ENCODE assay signal across 34 cellular contexts in the genomic region with DNA sequence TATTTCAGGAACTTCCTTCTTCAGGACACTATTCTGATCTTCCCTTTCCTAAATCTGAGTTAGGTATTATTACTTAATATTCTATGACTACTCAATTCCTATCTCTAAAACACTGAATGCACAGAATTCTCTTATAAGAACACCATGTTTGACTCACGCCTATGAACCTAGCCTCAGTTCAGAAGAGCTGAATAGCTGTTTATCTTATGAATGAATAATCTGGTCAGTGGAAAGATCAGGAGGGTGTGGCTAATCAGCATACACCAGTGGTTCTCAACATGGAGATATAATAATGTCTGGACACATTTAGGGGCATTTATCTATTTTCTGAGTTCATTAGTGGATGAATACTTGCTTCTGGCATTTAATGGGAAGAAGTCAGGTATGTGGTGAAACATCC. TPM values are rescaled to one million over a fixed set of nuclear protein-coding genes. Genes with fewer than 3 reads are reported as not detected.
"Had no signal": no experiment of that assay in that cellular context is flagged by ENCODE, and none has a peak within 500 bp of the region (broad histone marks: within the 10 kb centered on the region; RNA-seq: fewer than 3 reads in every experiment).

No MANE protein-coding gene starts in this region.

- H3K4me3 ChIP-seq: cardiac muscle cell, PC-9, SJCRH30, SK-N-MC had no signal

- H3K27ac Mint-ChIP-seq: activated CD4-positive, alpha-beta T cell treated with anti-CD3 and anti-CD28 coated beads, Interleukin-2, amount 10 ng/mL, durations not matched to agents 24 days and 14 days; activated CD8-positive, alpha-beta T cell treated with anti-CD3 and anti-CD28 coated beads for 36 hours; activated naive CD4-positive, alpha-beta T cell treated with anti-CD3 and anti-CD28 coated beads, Interleukin-2, amount 50 U/mL, for 24 hours; activated naive CD8-positive, alpha-beta T cell treated with anti-CD3 and anti-CD28 coated beads, Interleukin-2, amount 10 ng/mL, durations not matched to agents 7 days and 5 days; activated T-cell treated with anti-CD3 and anti-CD28 coated beads, Interleukin-2, amount 50 U/mL, for 72 hours; activated T-helper 17 cell treated with anti-CD3 and anti-CD28 coated beads, Interleukin-2, amount 50 U/mL, for 72 hours; brain; T-helper 2 cell treated with Interferon-gamma antibody and Interleukin-4, amounts not matched to agents 5 μg/mL and 100 μg/mL, for 36 hours had no signal

- H3K9me3 Mint-ChIP-seq: activated CD4-positive, alpha-beta T cell treated with anti-CD3 and anti-CD28 coated beads, Interleukin-2, amount 10 ng/mL, durations not matched to agents 24 days and 14 days; activated T-helper 17 cell treated with anti-CD3 and anti-CD28 coated beads, Interleukin-2, amount 50 U/mL, for 72 hours; brain; T-helper 2 cell treated with Interferon-gamma antibody and Interleukin-4, amounts not matched to agents 5 μg/mL and 100 μg/mL, for 36 hours had no signal

- H3K4me1 Mint-ChIP-seq: activated CD4-positive, alpha-beta T cell treated with anti-CD3 and anti-CD28 coated beads, Interleukin-2, amount 10 ng/mL, durations not matched to agents 24 days and 14 days; activated naive CD4-positive, alpha-beta T cell treated with anti-CD3 and anti-CD28 coated beads, Interleukin-2, amount 50 U/mL, for 24 hours; activated naive CD8-positive, alpha-beta T cell treated with anti-CD3 and anti-CD28 coated beads, Interleukin-2, amount 10 ng/mL, durations not matched to agents 7 days and 5 days; activated T-helper 17 cell treated with anti-CD3 and anti-CD28 coated beads, Interleukin-2, amount 50 U/mL, for 72 hours; central memory CD8-positive, alpha-beta T cell had no signal

- ATAC-seq: activated CD8-positive, alpha-beta T cell treated with anti-CD3 and anti-CD28 coated beads for 36 hours; activated T-cell treated with anti-CD3 and anti-CD28 coated beads, Interleukin-2, amount 50 U/mL, for 72 hours; activated T-helper 17 cell treated with anti-CD3 and anti-CD28 coated beads, Interleukin-2, amount 50 U/mL, for 72 hours had no signal

- H3K4me3 Mint-ChIP-seq: activated CD4-positive, alpha-beta T cell treated with anti-CD3 and anti-CD28 coated beads, Interleukin-2, amount 10 ng/mL, durations not matched to agents 24 days and 14 days; activated CD8-positive, alpha-beta T cell treated with anti-CD3 and anti-CD28 coated beads for 36 hours; activated naive CD4-positive, alpha-beta T cell treated with anti-CD3 and anti-CD28 coated beads, Interleukin-2, amount 50 U/mL, for 24 hours; activated naive CD8-positive, alpha-beta T cell treated with anti-CD3 and anti-CD28 coated beads, Interleukin-2, amount 10 ng/mL, durations not matched to agents 7 days and 5 days; activated T-cell treated with anti-CD3 and anti-CD28 coated beads, Interleukin-2, amount 50 U/mL, for 72 hours; activated T-helper 17 cell treated with anti-CD3 and anti-CD28 coated beads, Interleukin-2, amount 50 U/mL, for 72 hours; central memory CD8-positive, alpha-beta T cell; T-helper 2 cell treated with Interferon-gamma antibody and Interleukin-4, amounts not matched to agents 5 μg/mL and 100 μg/mL, for 36 hours had no signal

- FAIRE-seq: RCC 7860, TTC549 had no signal

- H3K36me3 ChIP-seq: cardiac muscle cell, SJCRH30 had no signal

- H3K27me3 ChIP-seq: cardiac muscle cell, SJCRH30 had no signal

- H3K36me3 Mint-ChIP-seq: activated naive CD4-positive, alpha-beta T cell treated with anti-CD3 and anti-CD28 coated beads, Interleukin-2, amount 50 U/mL, for 24 hours; activated naive CD8-positive, alpha-beta T cell treated with anti-CD3 and anti-CD28 coated beads, Interleukin-2, amount 10 ng/mL, durations not matched to agents 7 days and 5 days had no signal

- H3K27ac ChIP-seq: cardiac muscle cell, PC-9, RWPE1 had no signal

- DNase-seq: activated CD4-positive, alpha-beta T cell treated with anti-CD3 and anti-CD28 coated beads, Interleukin-2, amount 10 ng/mL, durations not matched to agents 24 days and 14 days; activated CD4-positive, alpha-beta T cell treated with anti-CD3 and anti-CD28 coated beads, Interleukin-2, amount 50 U/mL, for 4 hours; activated CD8-positive, alpha-beta T cell treated with anti-CD3 and anti-CD28 coated beads for 36 hours; activated effector memory CD4-positive, alpha-beta T cell treated with anti-CD3 and anti-CD28 coated beads, Interleukin-2, amount 50 U/mL, for 16 hours; activated naive CD4-positive, alpha-beta T cell; activated naive CD8-positive, alpha-beta T cell treated with anti-CD3 and anti-CD28 coated beads, Interleukin-2, amount 10 ng/mL, durations not matched to agents 7 days and 5 days; activated T-cell treated with anti-CD3 and anti-CD28 coated beads, Interleukin-2, amount 50 U/mL, for 1 hour; activated T-cell treated with anti-CD3 and anti-CD28 coated beads, Interleukin-2, amount 50 U/mL, for 72 hours; Karpas-422; KBM-7; NCI-H1105; NCI-H1417 treated with DMSO at 0.1 percent for 48 hours; NCI-H187 treated with DMSO at 0.1 percent for 48 hours; NCI-H2081; NCI-H345; NCI-H510A; NCI-H526; NCI-H748 treated with DMSO at 0.1 percent for 48 hours; NK-92 treated with Interleukin-12 subunit alpha and Interleukin-12 subunit beta, amount 100 ng/mL, for 24 hours; PC-9; SHP77; SJCRH30 had no signal

- H3K27me3 Mint-ChIP-seq: activated CD4-positive, alpha-beta T cell treated with anti-CD3 and anti-CD28 coated beads, Interleukin-2, amount 10 ng/mL, durations not matched to agents 24 days and 14 days; activated CD8-positive, alpha-beta T cell treated with anti-CD3 and anti-CD28 coated beads for 36 hours; activated naive CD4-positive, alpha-beta T cell treated with anti-CD3 and anti-CD28 coated beads, Interleukin-2, amount 50 U/mL, for 24 hours; activated naive CD8-positive, alpha-beta T cell treated with anti-CD3 and anti-CD28 coated beads, Interleukin-2, amount 10 ng/mL, durations not matched to agents 7 days and 5 days; activated T-helper 17 cell treated with anti-CD3 and anti-CD28 coated beads, Interleukin-2, amount 50 U/mL, for 72 hours; brain; central memory CD8-positive, alpha-beta T cell had no signal

RNA-seq across cellular contexts. Expression of a gene that starts 24.2 kb away (rescaled TPM):
- total RNA-seq: activated CD4-positive, alpha-beta T cell treated with anti-CD3 and anti-CD28 coated beads, Interleukin-2, amount 10 ng/mL, durations not matched to agents 24 days and 14 days; activated CD8-positive, alpha-beta memory T cell treated with anti-CD3 and anti-CD28 coated beads for 36 hours; activated CD8-positive, alpha-beta T cell treated with anti-CD3 and anti-CD28 coated beads for 36 hours; activated naive CD8-positive, alpha-beta T cell treated with anti-CD3 and anti-CD28 coated beads, Interleukin-2, amount 10 ng/mL, durations not matched to agents 7 days and 5 days; activated T-cell treated with anti-CD3 and anti-CD28 coated beads, Interleukin-2, amount 50 U/mL, for 72 hours; activated T-helper 17 cell treated with anti-CD3 and anti-CD28 coated beads, Interleukin-2, amount 50 U/mL, for 72 hours; PC-9; T-helper 1 cell treated with Interleukin-12 subunit alpha and Interleukin-12 subunit beta and Interleukin-4 antibody, amounts not matched to agents 30 ng/mL and 1 ng/mL, for 36 hours had no signal
